In genomic region chr12:62458626-62459025, GRCh38 we compare ENCODE assay signal across 22 cellular contexts.
"Had no signal": no experiment of that assay in that cellular context is flagged by ENCODE, and none has a peak within 500 bp of the region (broad histone marks: within the 10 kb centered on the region; RNA-seq: fewer than 3 reads in every experiment).

No MANE protein-coding gene starts in this region.

- H3K27me3 ChIP-seq: esophagus muscularis mucosa, foreskin keratinocyte, gastroesophageal sphincter, heart left ventricle, left lung had no signal

- H3K4me3 Mint-ChIP-seq: naive thymus-derived CD4-positive, alpha-beta T cell; natural killer cell had no signal

- H3K4me1 Mint-ChIP-seq: naive thymus-derived CD4-positive, alpha-beta T cell; natural killer cell had no signal

- H3K4me3 ChIP-seq: coronary artery, dorsolateral prefrontal cortex, esophagus muscularis mucosa, gastroesophageal sphincter, heart left ventricle, left lung, lower lobe of right lung had no signal

- H3K27ac ChIP-seq: coronary artery, dorsolateral prefrontal cortex, esophagus muscularis mucosa, foreskin keratinocyte, gastroesophageal sphincter, heart left ventricle, left lung, lower lobe of right lung had no signal

- DNase-seq: dermis blood vessel endothelial cell; dorsolateral prefrontal cortex; effector CD4-positive, alpha-beta T cell; effector memory CD4-positive, alpha-beta T cell; foreskin keratinocyte; heart left ventricle; hippocampal formation; left cardiac atrium; left lung; left ventricle myocardium superior; lower lobe of right lung; mesenchymal stem cell; midbrain; naive thymus-derived CD4-positive, alpha-beta T cell; natural killer cell had no signal

- H3K9me3 ChIP-seq: esophagus muscularis mucosa, gastroesophageal sphincter had no signal

- H3K27ac Mint-ChIP-seq: naive thymus-derived CD4-positive, alpha-beta T cell; natural killer cell had no signal

- H3K36me3 Mint-ChIP-seq: natural killer cell had no signal

- H3K36me3 ChIP-seq: esophagus muscularis mucosa, gastroesophageal sphincter, heart left ventricle, left lung, lower lobe of right lung had no signal

- ATAC-seq: foreskin keratinocyte; gastroesophageal sphincter; heart left ventricle; left lung; left ventricle myocardium superior; lower lobe of right lung; naive thymus-derived CD4-positive, alpha-beta T cell; natural killer cell had no signal

- FAIRE-seq: endothelial cell of umbilical vein, frontal cortex, islet of Langerhans, keratinocyte had no signal

- H3K4me1 ChIP-seq: esophagus muscularis mucosa, foreskin keratinocyte, gastroesophageal sphincter, heart left ventricle, left lung, lower lobe of right lung had no signal
